In the genomic region with DNA sequence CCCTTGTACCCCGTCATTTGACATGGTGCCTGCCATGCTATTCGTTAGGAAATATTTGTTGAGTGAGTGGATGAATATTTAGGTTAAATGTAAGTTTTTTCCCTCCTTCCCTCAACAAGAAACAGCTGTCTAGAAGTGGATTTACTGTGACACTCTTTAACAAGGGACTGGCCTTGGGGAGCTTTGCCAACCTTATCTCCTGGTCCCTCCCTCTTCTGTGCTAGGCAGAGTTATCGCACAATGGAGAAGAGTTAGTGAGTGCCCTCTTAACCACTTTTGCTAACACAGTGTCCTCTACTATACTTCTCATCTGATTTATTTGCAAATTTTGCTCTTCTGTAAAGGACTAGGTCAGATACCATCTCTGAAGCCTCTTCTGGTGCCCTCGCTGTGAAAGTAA, we compare ENCODE assay signal across 27 cellular contexts.
"Had no signal": no experiment of that assay in that cellular context is flagged by ENCODE, and none has a peak within 500 bp of the region (broad histone marks: within the 10 kb centered on the region; RNA-seq: fewer than 3 reads in every experiment).

No MANE protein-coding gene starts in this region.

- H3K9me3 ChIP-seq: esophagus muscularis mucosa, neutrophil, ovary, prostate gland, upper lobe of left lung, vagina had no signal

- ATAC-seq: foreskin keratinocyte; left lobe of liver; stimulated activated effector memory CD8-positive, alpha-beta T cell treated with anti-CD3 and anti-CD28 coated beads, Interleukin-12 subunit alpha, Interleukin-12 subunit beta, amount 100 ng/mL, for 72 hours had no signal

- FAIRE-seq: astrocyte, kidney, TTC549 had no signal

- DNase-seq: activated CD4-positive, alpha-beta memory T cell treated with anti-CD3 and anti-CD28 coated beads for 36 hours; activated CD4-positive, alpha-beta T cell treated with anti-CD3 and anti-CD28 coated beads, Interleukin-2, amount 10 ng/mL, durations not matched to agents 24 days and 14 days; activated CD4-positive, CD25-positive, alpha-beta regulatory T cell treated with anti-CD3 and anti-CD28 coated beads, Interleukin-2, amount 50 U/mL, for 72 hours; activated CD8-positive, alpha-beta memory T cell treated with anti-CD3 and anti-CD28 coated beads, Interleukin-2, amount 50 U/mL, for 4 hours; activated effector memory CD4-positive, alpha-beta T cell treated with anti-CD3 and anti-CD28 coated beads, Interleukin-2, amount 50 U/mL, for 16 hours; activated naive CD4-positive, alpha-beta T cell treated with anti-CD3 and anti-CD28 coated beads for 36 hours; activated naive CD8-positive, alpha-beta T cell treated with anti-CD3 and anti-CD28 coated beads for 36 hours; activated T-cell treated with anti-CD3 and anti-CD28 coated beads, Interleukin-2, amount 50 U/mL, for 1 hour; amniotic stem cell; foreskin keratinocyte; hippocampal formation; kidney; naive B cell; nephron progenitor cell; retina; stimulated activated CD4-positive, alpha-beta T cell treated with anti-CD3 and anti-CD28 coated beads, Interleukin-4, amount 100 ng/mL, for 1 hour; upper lobe of left lung had no signal

- H3K4me3 ChIP-seq: esophagus muscularis mucosa, lung, ovary, prostate gland, upper lobe of left lung, vagina had no signal

- H3K27me3 ChIP-seq: esophagus muscularis mucosa, foreskin keratinocyte, neutrophil, ovary, upper lobe of left lung, vagina had no signal

- H3K4me1 ChIP-seq: foreskin keratinocyte, prostate gland, upper lobe of left lung, vagina had no signal

- H3K27ac ChIP-seq: esophagus muscularis mucosa, foreskin keratinocyte, neutrophil, prostate gland, upper lobe of left lung, vagina had no signal

- H3K36me3 ChIP-seq: ovary, prostate gland had no signal
